Comparison of ENCODE assay signal across 6 cellular contexts in genomic region chr6:24026050-24026449, GRCh38.
"Had no signal": no experiment of that assay in that cellular context is flagged by ENCODE, and none has a peak within 500 bp of the region (broad histone marks: within the 10 kb centered on the region; RNA-seq: fewer than 3 reads in every experiment).

No MANE protein-coding gene starts in this region.

- H3K9ac ChIP-seq: GM23248 had no signal

- DNase-seq: GM23248, H9, HCEC 1CT, IMR-90, KG1 had no signal

- H2AFZ ChIP-seq: GM23248 had no signal

- H3K4me3 Mint-ChIP-seq: H9 had no signal

- H3K4me3 ChIP-seq: GM23248, K562 had no signal

- ATAC-seq: K562 had no signal

- H3K27ac ChIP-seq: GM23248 had no signal
